Comparison of ENCODE assay signal across 8 cellular contexts in genomic region chr2:88350641-88351601, GRCh38.
DNase-seq lines count a peak whose midpoint lies in the region; ATAC-seq and TF ChIP-seq lines count a peak whose summit lies in the region.

No MANE protein-coding gene starts in this region.

- DNase-seq in T-helper 9 cell (peak; percentile 56), T47D (ENCODE audit: low read depth in 1 of 2, low spot score in 1 of 2) (peak; percentile 33 to 82), islet precursor cell (peak; percentile 95), NK-92 (lab: John Stamatoyannopoulos, UW; ENCODE audit: unreplicated experiment) (no peak)
- peak; percentile 75 for DNase-seq in stimulated activated CD4-positive, alpha-beta T cell treated with anti-CD3 and anti-CD28 coated beads, Interleukin-1b, Interleukin-23, amount 100 ng/mL, for 48 hours

- in situ Hi-C loops in T47D (cut with HindIII; ENCODE audit: low pct_unique_long_range_greater_than_20kb, low sequenced_read_pairs) = no loop called here

- TF ChIP-seq CTCF in GM12872 (IDR thresholded peaks at IDR 0.05; ENCODE audit: insufficient read depth, low read depth, low read length) = peak; percentile 90

- peak; percentile 53 for ATAC-seq in HG03571 (IDR thresholded peaks at IDR 0.05; ENCODE audit: unreplicated experiment)
- no peak for ATAC-seq in GM19467 (IDR thresholded peaks at IDR 0.05; ENCODE audit: unreplicated experiment)
